In the genomic region with DNA sequence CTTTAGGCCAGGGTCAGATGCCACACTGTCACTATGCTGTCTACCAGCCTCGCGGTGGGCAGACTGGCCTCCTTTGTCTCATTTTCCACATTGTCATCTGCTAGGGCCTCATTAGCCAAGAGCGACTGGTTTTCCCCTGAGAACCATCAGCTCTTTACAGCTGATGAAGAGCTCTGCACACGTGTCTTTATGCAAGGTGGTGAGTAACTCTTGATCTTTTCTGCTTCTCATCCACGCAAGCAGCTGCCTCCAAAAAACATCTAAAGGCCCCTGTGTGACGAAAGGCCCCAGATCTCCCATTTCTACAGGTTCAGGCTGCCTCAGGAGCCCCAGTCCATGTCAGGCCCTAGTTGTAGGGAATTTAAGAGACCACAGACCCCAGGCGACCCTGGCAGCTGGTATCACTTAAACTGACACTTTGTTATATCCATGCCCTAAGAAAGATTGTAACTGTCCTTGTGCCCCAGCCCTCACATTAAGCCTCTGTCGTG, we compare ENCODE assay signal across 22 cellular contexts. TPM values are rescaled to one million over a fixed set of nuclear protein-coding genes. Genes with fewer than 3 reads are reported as not detected.
DNase-seq lines count a peak whose midpoint lies in the region; ATAC-seq and TF ChIP-seq lines count a peak whose summit lies in the region.
"Had no signal": no experiment of that assay in that cellular context is flagged by ENCODE, and none has a peak within 500 bp of the region (broad histone marks: within the 10 kb centered on the region; RNA-seq: fewer than 3 reads in every experiment).

No MANE protein-coding gene starts in this region.

- no peaks in the 10 kb centered on the region for H3K36me3 Mint-ChIP-seq in WTC11
- no peaks in the 10 kb centered on the region for H3K36me3 Mint-ChIP-seq in activated CD4-positive, alpha-beta T cell treated with anti-CD3 and anti-CD28 coated beads for 36 hours (ENCODE audit: low read depth)
- H3K36me3 Mint-ChIP-seq: activated naive CD4-positive, alpha-beta T cell treated with anti-CD3 and anti-CD28 coated beads, Interleukin-2, amount 50 U/mL, for 72 hours; CD14-positive monocyte; stimulated activated effector memory CD8-positive, alpha-beta T cell treated with anti-CD3 and anti-CD28 coated beads, Interleukin-12 subunit alpha, Interleukin-12 subunit beta, amount 100 ng/mL, for 72 hours had no signal

- 0 out of 2 replicates have a peak overlapping the region, but pooled peaks have one; percentile 49 for H3K4me3 Mint-ChIP-seq in WTC11
- no peak overlapping the region for H3K4me3 Mint-ChIP-seq in activated CD4-positive, alpha-beta T cell treated with anti-CD3 and anti-CD28 coated beads for 36 hours
- H3K4me3 Mint-ChIP-seq: activated B cell treated with CpG ODN at 0.5 μM for 24 hours; activated CD8-positive, alpha-beta T cell treated with anti-CD3 and anti-CD28 coated beads, Interleukin-2, amount 10 ng/mL, durations not matched to agents 7 days and 5 days; CD14-positive monocyte; dendritic cell treated with granulocyte-macrophage colony-stimulating factor and Interleukin-4, amounts not matched to agents 40 ng/mL and 50 ng/mL, for 4 days; stimulated activated effector memory CD8-positive, alpha-beta T cell treated with anti-CD3 and anti-CD28 coated beads, Interleukin-12 subunit alpha, Interleukin-12 subunit beta, amount 100 ng/mL, for 72 hours; T-helper 1 cell treated with Interleukin-12 subunit alpha and Interleukin-12 subunit beta and Interleukin-4 antibody, amounts not matched to agents 30 μg/mL and 1 μg/mL, for 36 hours had no signal

- peaks cover 9% of the 10 kb centered on the region for H3K27me3 Mint-ChIP-seq in WTC11 (ENCODE audit: low read depth)
- peaks cover 5% of the 10 kb centered on the region for H3K27me3 Mint-ChIP-seq in activated CD4-positive, alpha-beta T cell treated with anti-CD3 and anti-CD28 coated beads for 36 hours
- H3K27me3 Mint-ChIP-seq: dendritic cell treated with granulocyte-macrophage colony-stimulating factor and Interleukin-4, amounts not matched to agents 40 ng/mL and 50 ng/mL, for 4 days had no signal

- CTCF ChIA-PET in WTC11 (lab: Charles Lee): interaction anchor here (1.2 to 4.7 kb wide), 3 partner anchors 11 to 54 kb away, joined by 5 to 18 read pairs (median 11); no protein-coding TSS in a partner anchor
- CTCF ChIA-PET in activated CD4-positive, alpha-beta T cell treated with anti-CD3 and anti-CD28 coated beads for 36 hours (lab: Charles Lee): no interaction called here

- H3K9me3 Mint-ChIP-seq in WTC11: no peaks in the 10 kb centered on the region
- no peaks in the 10 kb centered on the region for H3K9me3 Mint-ChIP-seq in activated CD4-positive, alpha-beta T cell treated with anti-CD3 and anti-CD28 coated beads for 36 hours (ENCODE audit: low read depth)
- H3K9me3 Mint-ChIP-seq: activated B cell treated with CpG ODN at 0.5 μM for 24 hours; activated naive CD4-positive, alpha-beta T cell treated with anti-CD3 and anti-CD28 coated beads, Interleukin-2, amount 50 U/mL, for 72 hours; dendritic cell treated with granulocyte-macrophage colony-stimulating factor and Interleukin-4, amounts not matched to agents 40 ng/mL and 50 ng/mL, for 4 days; stimulated activated effector memory CD8-positive, alpha-beta T cell treated with anti-CD3 and anti-CD28 coated beads, Interleukin-12 subunit alpha, Interleukin-12 subunit beta, amount 100 ng/mL, for 72 hours; T-helper 1 cell treated with Interleukin-12 subunit alpha and Interleukin-12 subunit beta and Interleukin-4 antibody, amounts not matched to agents 30 μg/mL and 1 μg/mL, for 36 hours had no signal

- H3K9me3 ChIP-seq in right atrium auricular region: no peaks in the 10 kb centered on the region
- H3K9me3 ChIP-seq: left ventricle myocardium inferior, tibial artery had no signal

- H3K27ac Mint-ChIP-seq in WTC11: no peak overlapping the region; the same call in 1 of the 2 replicates
- no peak overlapping the region for H3K27ac Mint-ChIP-seq in activated CD4-positive, alpha-beta T cell treated with anti-CD3 and anti-CD28 coated beads for 36 hours
- H3K27ac Mint-ChIP-seq: activated B cell treated with CpG ODN at 0.5 μM for 24 hours; activated CD8-positive, alpha-beta T cell treated with anti-CD3 and anti-CD28 coated beads, Interleukin-2, amount 10 ng/mL, durations not matched to agents 7 days and 5 days; activated naive CD4-positive, alpha-beta T cell treated with anti-CD3 and anti-CD28 coated beads, Interleukin-2, amount 50 U/mL, for 72 hours; CD14-positive monocyte; dendritic cell treated with granulocyte-macrophage colony-stimulating factor and Interleukin-4, amounts not matched to agents 40 ng/mL and 50 ng/mL, for 4 days; stimulated activated effector memory CD8-positive, alpha-beta T cell treated with anti-CD3 and anti-CD28 coated beads, Interleukin-12 subunit alpha, Interleukin-12 subunit beta, amount 100 ng/mL, for 72 hours; T-helper 1 cell treated with Interleukin-12 subunit alpha and Interleukin-12 subunit beta and Interleukin-4 antibody, amounts not matched to agents 30 μg/mL and 1 μg/mL, for 36 hours had no signal

- peak; percentile 7 for DNase-seq in cardiac septum (ENCODE audit: low spot score)
- DNase-seq in right atrium auricular region (ENCODE audit: low spot score): no peak
- no peak for DNase-seq in WTC11 (ENCODE audit: low spot score)
- DNase-seq in A172 (ENCODE audit: low spot score): no peak
- no peak for DNase-seq in ecto neural progenitor cell (ENCODE audit: low spot score)
- no peak for DNase-seq in activated CD4-positive, alpha-beta T cell treated with anti-CD3 and anti-CD28 coated beads for 36 hours
- DNase-seq: activated B cell treated with CpG ODN at 0.5 μM for 24 hours; activated CD8-positive, alpha-beta T cell treated with anti-CD3 and anti-CD28 coated beads, Interleukin-2, amount 10 ng/mL, durations not matched to agents 7 days and 5 days; DND-41; erythroblast; left ventricle myocardium inferior; NCI-H446; Right ventricle myocardium superior; stimulated activated CD4-positive, alpha-beta T cell treated with anti-CD3 and anti-CD28 coated beads, Interleukin-15, amount 100 ng/mL, for 24 hours; tibial artery had no signal

- no peak overlapping the region for H3K4me3 ChIP-seq in right atrium auricular region
- H3K4me3 ChIP-seq: left ventricle myocardium inferior, tibial artery had no signal

- no peak for TF ChIP-seq CTCF in right atrium auricular region (IDR thresholded peaks at IDR 0.05)
- TF ChIP-seq CTCF in WTC11 (IDR thresholded peaks at IDR 0.05): no peak

- H3K4me1 Mint-ChIP-seq in WTC11: peaks cover 25% of the 10 kb centered on the region
- no peaks in the 10 kb centered on the region for H3K4me1 Mint-ChIP-seq in activated CD4-positive, alpha-beta T cell treated with anti-CD3 and anti-CD28 coated beads for 36 hours
- H3K4me1 Mint-ChIP-seq: activated B cell treated with CpG ODN at 0.5 μM for 24 hours; CD14-positive monocyte; stimulated activated effector memory CD8-positive, alpha-beta T cell treated with anti-CD3 and anti-CD28 coated beads, Interleukin-12 subunit alpha, Interleukin-12 subunit beta, amount 100 ng/mL, for 72 hours had no signal

- H3K27ac ChIP-seq in right atrium auricular region (no peak overlapping the region), layer of hippocampus (ENCODE audit: low read depth, low read length) (peak overlapping the region; percentile 83)
- H3K27ac ChIP-seq: left ventricle myocardium inferior, tibial artery had no signal

- ATAC-seq in WTC11: no peak; the same call in 1 of the 2 replicates
- no peak for ATAC-seq in HG03039 (IDR thresholded peaks at IDR 0.05; ENCODE audit: unreplicated experiment)
- no peak for ATAC-seq in activated CD4-positive, alpha-beta T cell treated with anti-CD3 and anti-CD28 coated beads for 36 hours
- ATAC-seq: activated CD8-positive, alpha-beta T cell treated with anti-CD3 and anti-CD28 coated beads, Interleukin-2, amount 10 ng/mL, durations not matched to agents 7 days and 5 days; activated naive CD4-positive, alpha-beta T cell treated with anti-CD3 and anti-CD28 coated beads, Interleukin-2, amount 50 U/mL, for 72 hours; stimulated activated effector memory CD8-positive, alpha-beta T cell treated with anti-CD3 and anti-CD28 coated beads, Interleukin-12 subunit alpha, Interleukin-12 subunit beta, amount 100 ng/mL, for 72 hours had no signal

- H3K27me3 ChIP-seq in right atrium auricular region: no peaks in the 10 kb centered on the region
- no peaks in the 10 kb centered on the region for H3K27me3 ChIP-seq in layer of hippocampus (ENCODE audit: control insufficient read depth, insufficient read depth, low read length)
- H3K27me3 ChIP-seq: tibial artery had no signal

- POLR2A ChIA-PET in WTC11 (lab: Charles Lee): no interaction called here
- POLR2A ChIA-PET in activated CD4-positive, alpha-beta T cell treated with anti-CD3 and anti-CD28 coated beads for 36 hours (lab: Charles Lee): no interaction called here

- intact Hi-C loops in cardiac septum (cut with DNase I): no loop called here
- intact Hi-C loops in activated CD4-positive, alpha-beta T cell treated with anti-CD3 and anti-CD28 coated beads for 36 hours (cut with DNase I, micrococcal nuclease): no loop called here

- no peaks in the 10 kb centered on the region for H3K4me1 ChIP-seq in right atrium auricular region
- H3K4me1 ChIP-seq: left ventricle myocardium inferior, tibial artery had no signal

- no peaks in the 10 kb centered on the region for H3K36me3 ChIP-seq in right atrium auricular region
- H3K36me3 ChIP-seq: left ventricle myocardium inferior, tibial artery had no signal

TF ChIP-seq in WTC11, 78 proteins besides CTCF, POLR2A, EP300 and RAD21 (continues in another document):
- no peak for TF ChIP-seq JUN (CRISPR knock-in tag; IDR thresholded peaks at IDR 0.05)
- TF ChIP-seq, protein P1, sequence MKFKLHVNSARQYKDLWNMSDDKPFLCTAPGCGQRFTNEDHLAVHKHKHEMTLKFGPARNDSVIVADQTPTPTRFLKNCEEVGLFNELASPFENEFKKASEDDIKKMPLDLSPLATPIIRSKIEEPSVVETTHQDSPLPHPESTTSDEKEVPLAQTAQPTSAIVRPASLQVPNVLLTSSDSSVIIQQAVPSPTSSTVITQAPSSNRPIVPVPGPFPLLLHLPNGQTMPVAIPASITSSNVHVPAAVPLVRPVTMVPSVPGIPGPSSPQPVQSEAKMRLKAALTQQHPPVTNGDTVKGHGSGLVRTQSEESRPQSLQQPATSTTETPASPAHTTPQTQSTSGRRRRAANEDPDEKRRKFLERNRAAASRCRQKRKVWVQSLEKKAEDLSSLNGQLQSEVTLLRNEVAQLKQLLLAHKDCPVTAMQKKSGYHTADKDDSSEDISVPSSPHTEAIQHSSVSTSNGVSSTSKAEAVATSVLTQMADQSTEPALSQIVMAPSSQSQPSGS (CRISPR knock-in tag; IDR thresholded peaks at IDR 0.05; ENCODE audit: borderline replicate concordance, low read depth): no peak

RNA-seq across cellular contexts. Expression of a gene that starts 52.9 kb away (rescaled TPM):
- total RNA-seq in cardiac septum (0.19 TPM), right atrium auricular region (under 1 TPM in 1 of 2 donors, not detected in 1; 0.12 TPM), WTC11 (2021) (7.6 to 12.1 TPM (median 9.2 TPM) in 3 replicates)
- total RNA-seq in A172 (2014; rRNA removed; shearing (Covaris generic)): 8.4 and 9.1 TPM in 2 replicates
- under 1 TPM; 0.07 to 0.09 TPM for total RNA-seq in activated CD4-positive, alpha-beta T cell treated with anti-CD3 and anti-CD28 coated beads for 36 hours
- total RNA-seq: activated B cell treated with CpG ODN at 0.5 μM for 24 hours; activated CD8-positive, alpha-beta T cell treated with anti-CD3 and anti-CD28 coated beads, Interleukin-2, amount 10 ng/mL, durations not matched to agents 7 days and 5 days; activated naive CD4-positive, alpha-beta T cell treated with anti-CD3 and anti-CD28 coated beads, Interleukin-2, amount 50 U/mL, for 72 hours; left ventricle myocardium inferior; Right ventricle myocardium superior had no signal
